Comparison of ENCODE assay signal across 8 cellular contexts in genomic region chr17:4709794-4710692, GRCh38. TPM values are rescaled to one million over a fixed set of nuclear protein-coding genes. Genes with fewer than 3 reads are reported as not detected.
DNase-seq lines count a peak whose midpoint lies in the region; ATAC-seq, FAIRE-seq and TF ChIP-seq lines count a peak whose summit lies in the region.

ARRB2 (plus strand) TSS chr17:4710632; CDS start chr17:4710722, 90 bp downstream.

- no peaks in the 10 kb centered on the region for H3K27me3 ChIP-seq in OCI-LY1 (ENCODE audit: insufficient read depth, low read length)
- no peaks in the 10 kb centered on the region for H3K27me3 ChIP-seq in endothelial cell of umbilical vein (ENCODE audit: control insufficient read depth in 2 of 2, insufficient read depth in 2 of 2, low read length in 2 of 2)

- peak; percentile 67 for ATAC-seq in GM21447 (IDR thresholded peaks at IDR 0.05; ENCODE audit: unreplicated experiment)

- TF ChIP-seq CTCF in OCI-LY1 (IDR thresholded peaks at IDR 0.05; ENCODE audit: low read length): peak; percentile 61; the same call in 1 of the 2 replicates
- TF ChIP-seq CTCF in endothelial cell of umbilical vein (IDR thresholded peaks at IDR 0.05; ENCODE audit: extremely low read depth in 1 of 2, insufficient read depth in 1 of 2, low read depth in 1 of 2, low read length in 2 of 2): peak; percentile 36 to 77

- dilution Hi-C loops in endothelial cell of umbilical vein (cut with MboI; ENCODE audit: extremely low pct_ligation_motif_present, low sequenced_read_pairs): no loop called here

- no peaks in the 10 kb centered on the region for H3K9me1 ChIP-seq in endothelial cell of umbilical vein (replicated peaks; ENCODE audit: control insufficient read depth, extremely low read depth, insufficient read depth, low read length)

- TF ChIP-seq POLR2A in endothelial cell of umbilical vein (IDR thresholded peaks at IDR 0.05; ENCODE audit: low read depth, low read length): no peak

- intact Hi-C loops in endothelial cell of umbilical vein (cut with micrococcal nuclease): loop anchor here (1.0 kb wide), 4 partner anchors 21 to 193 kb away; partner anchors contain the start of genes CHRNE and MED11

- no peaks in the 10 kb centered on the region for H3K79me2 ChIP-seq in OCI-LY1 (ENCODE audit: insufficient read depth, low read length)
- no peaks in the 10 kb centered on the region for H3K79me2 ChIP-seq in endothelial cell of umbilical vein (ENCODE audit: control insufficient read depth, insufficient read depth, low read length)

- DNase-seq in DMS 273 (lab: John Stamatoyannopoulos, UW; ENCODE audit: unreplicated experiment): peak; percentile 98
- peak; percentile 95 for DNase-seq in HuH-7 (ENCODE audit: low spot score)
- peak; percentile 98 for DNase-seq in activated CD8-positive, alpha-beta memory T cell treated with anti-CD3 and anti-CD28 coated beads, Interleukin-2, amount 50 U/mL, for 48 hours
- DNase-seq in endothelial cell of umbilical vein (ENCODE audit: low read depth, low spot score): peak; percentile 99
- DNase-seq in middle frontal gyrus (ENCODE audit: extremely low spot score, low spot score): peak; percentile 94
- DNase-seq in stimulated activated CD8-positive, alpha-beta memory T cell treated with anti-CD3 and anti-CD28 coated beads, Interleukin-2, amount 100 ng/mL, for 48 hours (ENCODE audit: low read depth in 2 of 2): peak; percentile 98 to 99

- H4K20me1 ChIP-seq in OCI-LY1 (ENCODE audit: insufficient read depth, low read length): no peaks in the 10 kb centered on the region
- H4K20me1 ChIP-seq in endothelial cell of umbilical vein (replicated peaks; ENCODE audit: control insufficient read depth, extremely low read depth, insufficient read depth, low read length): no peaks in the 10 kb centered on the region

- H3F3A ChIP-seq in OCI-LY1 (ENCODE audit: insufficient read depth, low read length): no peaks in the 10 kb centered on the region

- CTCF ChIA-PET in endothelial cell of umbilical vein (lab: Charles Lee): interaction anchor here (0.6 to 3.4 kb wide), 28 partner anchors 9 to 257 kb away, joined by 3 to 70 read pairs (median 4); partner anchors contain the start of genes C17orf107, CHRNE, GLTPD2 and MED11

- H3K27ac ChIP-seq in OCI-LY1 (ENCODE audit: low read depth, low read length, poor library complexity, severe bottlenecking) (peak within 1 kb of the TSS; percentile 80), endothelial cell of umbilical vein (ENCODE audit: insufficient read depth, low read depth, low read length) (peak within 1 kb of the TSS; percentile 7)

- no TSS peak for BruUV-seq in endothelial cell of umbilical vein (replicated peaks; lab: Mats Ljungman, UMichigan)

- H3K36me3 ChIP-seq in OCI-LY1 (ENCODE audit: insufficient read depth, low read length): no peaks in the 10 kb centered on the region
- no peaks in the 10 kb centered on the region for H3K36me3 ChIP-seq in endothelial cell of umbilical vein (ENCODE audit: control insufficient read depth in 2 of 2, extremely low read depth in 1 of 2, insufficient read depth in 2 of 2, low read length in 2 of 2)

- H3K4me2 ChIP-seq in OCI-LY1 (ENCODE audit: low read length) (peak within 1 kb of the TSS; percentile 97), endothelial cell of umbilical vein (ENCODE audit: insufficient read depth, low read length) (peak within 1 kb of the TSS; percentile 80)

- FAIRE-seq in endothelial cell of umbilical vein (lab: Jason Lieb, UNC): peak; percentile 96

- H3K4me1 ChIP-seq in OCI-LY1 (ENCODE audit: insufficient read depth, low read length, severe bottlenecking) (peaks cover 37% of the 10 kb centered on the region), endothelial cell of umbilical vein (ENCODE audit: control insufficient read depth, extremely low read depth, insufficient read depth, low read length) (peaks cover 18% of the 10 kb centered on the region)

- H3K9ac ChIP-seq in OCI-LY1 (ENCODE audit: low read length) (peak within 1 kb of the TSS; percentile 77), endothelial cell of umbilical vein (replicated peaks; ENCODE audit: extremely low read depth, insufficient read depth, low read length) (peak within 1 kb of the TSS; percentile 24)

- peak within 1 kb of the TSS; percentile 82 for H3K4me3 ChIP-seq in OCI-LY1 (ENCODE audit: low read depth, low read length, poor library complexity, severe bottlenecking)
- peak within 1 kb of the TSS; percentile 58 to 84 (median 67) for H3K4me3 ChIP-seq in endothelial cell of umbilical vein (replicated peaks in 1 of 3; ENCODE audit: insufficient read depth in 1 of 3, low read depth in 1 of 3, low read length in 3 of 3)

- H2AFZ ChIP-seq in OCI-LY1 (ENCODE audit: low read length): no peak within 1 kb of the TSS
- H2AFZ ChIP-seq in endothelial cell of umbilical vein (ENCODE audit: low read depth, low read length): peak within 1 kb of the TSS; percentile 74

- H3K9me3 ChIP-seq in OCI-LY1 (ENCODE audit: low read length) (no peaks in the 10 kb centered on the region), endothelial cell of umbilical vein (replicated peaks; ENCODE audit: control insufficient read depth, insufficient read depth, low read length) (no peaks in the 10 kb centered on the region)

- POLR2A ChIA-PET in endothelial cell of umbilical vein (lab: Charles Lee): interaction anchor here (0.6 to 1.4 kb wide), 3 partner anchors 27 to 192 kb away, joined by 3 to 9 read pairs (median 6); no protein-coding TSS in a partner anchor

- no peaks in the 10 kb centered on the region for H3K9me2 ChIP-seq in OCI-LY1 (ENCODE audit: low read depth, low read length)

TF ChIP-seq in endothelial cell of umbilical vein, 7 proteins besides CTCF, POLR2A, EP300 and RAD21:
- TF ChIP-seq EZH2 (IDR thresholded peaks at IDR 0.05; ENCODE audit: borderline replicate concordance, low read depth, low read length, severe bottlenecking) (no peak), MAX (IDR thresholded peaks at IDR 0.05; ENCODE audit: insufficient read depth, insufficient read length) (peak; percentile 68), FOS (IDR thresholded peaks at IDR 0.05; ENCODE audit: borderline replicate concordance, insufficient read depth, low read length) (peak; percentile 12), MYC (IDR thresholded peaks at IDR 0.05; ENCODE audit: low read depth, low read length) (no peak), JUN (IDR thresholded peaks at IDR 0.05; ENCODE audit: borderline replicate concordance, insufficient read depth, insufficient read length, low read depth) (no peak), POLR2AphosphoS5 (IDR thresholded peaks at IDR 0.05; ENCODE audit: insufficient read depth, low read depth, low read length) (no peak)

RNA-seq across cellular contexts. Expression of gene ARRB2, which starts in this region (rescaled TPM):
- total RNA-seq in endothelial cell of umbilical vein: 21.3 and 25.2 TPM in 2 replicates
- 18.6 and 19.1 TPM in 2 replicates for polyA plus RNA-seq in endothelial cell of umbilical vein
- 16.6 and 19.0 TPM in 2 replicates for polyA plus RNA-seq in endothelial cell of umbilical vein (2011; cell fraction: cytosol; rRNA removed)
- polyA plus RNA-seq in endothelial cell of umbilical vein (2011; cell fraction: nucleus; rRNA removed): 21.1 and 22.8 TPM in 2 replicates
- polyA plus RNA-seq in endothelial cell of umbilical vein (2012): 18.6 and 24.9 TPM in 2 replicates
- polyA minus RNA-seq in endothelial cell of umbilical vein: 11.4 TPM in 2 replicates
- 14.8 TPM for polyA minus RNA-seq in endothelial cell of umbilical vein (2011; cell fraction: cytosol; rRNA and poly(A)+ RNA removed)
- polyA minus RNA-seq in endothelial cell of umbilical vein (2011; cell fraction: nucleus; rRNA and poly(A)+ RNA removed): 3.7 and 4.7 TPM in 2 replicates

Comparison
In these comparisons a context has a peak if more than half of its experiments do, and no peak if none do; other contexts are left out.
1. Peak in every context shown above with its lines: DNase-seq, ATAC-seq, H3K4me3 ChIP-seq and H3K27ac ChIP-seq.